ENCODE assay signal across 21 cellular contexts in genomic region chr1:9316512-9316911, GRCh38. TPM values are rescaled to one million over a fixed set of nuclear protein-coding genes. Genes with fewer than 3 reads are reported as not detected.
A peak's percentile ranks its signal among the peaks of the same experiment; 100 is the strongest.
DNase-seq lines count a peak whose midpoint lies in the region; ATAC-seq and TF ChIP-seq lines count a peak whose summit lies in the region.
"Had no signal": no experiment of that assay in that cellular context is flagged by ENCODE, and none has a peak within 500 bp of the region (broad histone marks: within the 10 kb centered on the region; RNA-seq: fewer than 3 reads in every experiment).

No MANE protein-coding gene starts in this region.

- 60 to 90% methylated on average over 3 to 5 of the region's 24 CpGs for WGBS in gastroesophageal sphincter (ENCODE audit: low coverage in 1 of 2), 2 donors
- 96 to 97% methylated on average over 17 to 23 of the region's 24 CpGs for WGBS in thyroid gland, 2 donors
- WGBS in spleen, 5 donors, result 90 to 100% (median 96%) methylated on average over 1 to 24 of the region's 24 CpGs

- no peak for ATAC-seq in activated T-helper 17 cell treated with anti-CD3 and anti-CD28 coated beads, Interleukin-2, amount 50 U/mL, for 72 hours (replicated peaks)
- no peak for ATAC-seq in gastroesophageal sphincter
- ATAC-seq: naive thymus-derived CD8-positive, alpha-beta T cell had no signal

- H3K4me3 ChIP-seq in gastroesophageal sphincter, result no peak overlapping the region
- H3K4me3 ChIP-seq in thyroid gland (replicated peaks in 1 of 3), result no peak overlapping the region
- no peak overlapping the region for H3K4me3 ChIP-seq in spleen
- H3K4me3 ChIP-seq: HAP-1 had no signal

- H3K27ac Mint-ChIP-seq in activated T-cell treated with anti-CD3 and anti-CD28 coated beads, Interleukin-2, amount 50 U/mL, for 24 hours, result peak overlapping the region; percentile 96
- peak overlapping the region; percentile 96 for H3K27ac Mint-ChIP-seq in activated T-helper 17 cell treated with anti-CD3 and anti-CD28 coated beads, Interleukin-2, amount 50 U/mL, for 72 hours

- TF ChIP-seq EP300 in gastroesophageal sphincter (IDR thresholded peaks at IDR 0.05), result no peak

- H3K27ac ChIP-seq in gastroesophageal sphincter (peak overlapping the region in 3 of 4 donors; percentile 71 to 88 (median 80)), thyroid gland (peak overlapping the region; percentile 90 to 93 (median 91)), spleen (no peak overlapping the region)

- no peaks in the 10 kb centered on the region for H3K27me3 ChIP-seq in gastroesophageal sphincter
- H3K27me3 ChIP-seq in thyroid gland, result no peaks in the 10 kb centered on the region
- no peaks in the 10 kb centered on the region for H3K27me3 ChIP-seq in spleen (replicated peaks in 1 of 7)
- H3K27me3 ChIP-seq: ascending aorta had no signal

- DNase-seq in activated T-cell treated with anti-CD3 and anti-CD28 coated beads, Interleukin-2, amount 50 U/mL, for 24 hours, result no peak
- no peak for DNase-seq in activated T-cell treated with anti-CD3 and anti-CD28 coated beads, Interleukin-2, amount 50 U/mL, for 1 hour
- DNase-seq in thyroid gland, result no peak
- DNase-seq in spleen, result no peak
- no peak for DNase-seq in stimulated activated CD8-positive, alpha-beta memory T cell treated with anti-CD3 and anti-CD28 coated beads, Interleukin-4, amount 100 ng/mL, for 48 hours
- DNase-seq in activated CD4-positive, CD25-positive, alpha-beta regulatory T cell treated with anti-CD3 and anti-CD28 coated beads, Interleukin-2, amount 50 U/mL, for 72 hours, result no peak
- DNase-seq: ACHN; DMS153; foreskin fibroblast; GDM1; kidney glomerular epithelial cell; naive thymus-derived CD8-positive, alpha-beta T cell; NCI-H1436; OCI-M1; T-helper 9 cell had no signal

- no peak overlapping the region for H3K4me3 Mint-ChIP-seq in activated T-cell treated with anti-CD3 and anti-CD28 coated beads, Interleukin-2, amount 50 U/mL, for 24 hours
- H3K4me3 Mint-ChIP-seq in activated T-helper 17 cell treated with anti-CD3 and anti-CD28 coated beads, Interleukin-2, amount 50 U/mL, for 72 hours, result peak overlapping the region; percentile 75
- H3K4me3 Mint-ChIP-seq: memory B cell had no signal

- H3K36me3 ChIP-seq in gastroesophageal sphincter, result peaks cover 0 to 12% of the 10 kb centered on the region in 2 donors
- no peaks in the 10 kb centered on the region for H3K36me3 ChIP-seq in thyroid gland
- no peaks in the 10 kb centered on the region for H3K36me3 ChIP-seq in spleen
- H3K36me3 ChIP-seq: HAP-1 had no signal

- TF ChIP-seq POLR2A in gastroesophageal sphincter (IDR thresholded peaks at IDR 0.05) (no peak), thyroid gland (IDR thresholded peaks at IDR 0.05) (no peak), spleen (IDR thresholded peaks at IDR 0.05) (no peak)

- H3K4me1 ChIP-seq in gastroesophageal sphincter (peaks cover 3 to 100% (median 61%) of the 10 kb centered on the region in 3 donors), thyroid gland (peaks cover 90 to 96% of the 10 kb centered on the region in 2 donors), spleen (peaks cover 0 to 44% (median 19%) of the 10 kb centered on the region in 6 donors)
- H3K4me1 ChIP-seq: HAP-1 had no signal

- H3K4me1 Mint-ChIP-seq in activated T-cell treated with anti-CD3 and anti-CD28 coated beads, Interleukin-2, amount 50 U/mL, for 24 hours (ENCODE audit: low read depth), result peaks cover 47% of the 10 kb centered on the region
- H3K4me1 Mint-ChIP-seq in activated T-helper 17 cell treated with anti-CD3 and anti-CD28 coated beads, Interleukin-2, amount 50 U/mL, for 72 hours, result peaks cover 10% of the 10 kb centered on the region

- no peaks in the 10 kb centered on the region for H3K27me3 Mint-ChIP-seq in activated T-cell treated with anti-CD3 and anti-CD28 coated beads, Interleukin-2, amount 50 U/mL, for 24 hours
- no peaks in the 10 kb centered on the region for H3K27me3 Mint-ChIP-seq in activated T-helper 17 cell treated with anti-CD3 and anti-CD28 coated beads, Interleukin-2, amount 50 U/mL, for 72 hours
- H3K27me3 Mint-ChIP-seq: memory B cell; naive thymus-derived CD8-positive, alpha-beta T cell had no signal

- H3K36me3 Mint-ChIP-seq in activated T-cell treated with anti-CD3 and anti-CD28 coated beads, Interleukin-2, amount 50 U/mL, for 24 hours (ENCODE audit: low read depth), result no peaks in the 10 kb centered on the region
- H3K36me3 Mint-ChIP-seq in activated T-helper 17 cell treated with anti-CD3 and anti-CD28 coated beads, Interleukin-2, amount 50 U/mL, for 72 hours (ENCODE audit: low read depth), result peaks cover 7% of the 10 kb centered on the region
- H3K36me3 Mint-ChIP-seq: memory B cell; naive thymus-derived CD8-positive, alpha-beta T cell had no signal

- intact Hi-C loops in thyroid gland (cut with DNase I), result no loop called here
- intact Hi-C loops in spleen (cut with DNase I; ENCODE audit: low total_unique reads), result no loop called here

- H3K9me3 ChIP-seq in gastroesophageal sphincter (no peaks in the 10 kb centered on the region), thyroid gland (no peaks in the 10 kb centered on the region), spleen (no peaks in the 10 kb centered on the region)
- H3K9me3 ChIP-seq: ascending aorta, HAP-1 had no signal

- H3K9me3 Mint-ChIP-seq in activated T-cell treated with anti-CD3 and anti-CD28 coated beads, Interleukin-2, amount 50 U/mL, for 24 hours, result no peaks in the 10 kb centered on the region
- H3K9me3 Mint-ChIP-seq in activated T-helper 17 cell treated with anti-CD3 and anti-CD28 coated beads, Interleukin-2, amount 50 U/mL, for 72 hours, result no peaks in the 10 kb centered on the region
- H3K9me3 Mint-ChIP-seq: memory B cell; naive thymus-derived CD8-positive, alpha-beta T cell; stimulated activated naive CD8-positive, alpha-beta T cell treated with anti-CD3 and anti-CD28 coated beads, Interleukin-15, amount 100 ng/mL, for 72 hours had no signal

- no peak for TF ChIP-seq CTCF in gastroesophageal sphincter (IDR thresholded peaks at IDR 0.05)
- TF ChIP-seq CTCF in thyroid gland (IDR thresholded peaks at IDR 0.05), result no peak
- TF ChIP-seq CTCF in spleen (IDR thresholded peaks at IDR 0.05 in 8 of 11, conservative IDR thresholded peaks at IDR 0.05 in 3 of 11), result no peak

RNA-seq across cellular contexts. Expression of gene SPSB1, which starts 23.8 kb away (rescaled TPM):
- 10 to 100 TPM in 1 of 2 donors, 1 to 10 TPM in 1; 8.1 to 14.4 TPM for total RNA-seq in activated T-helper 17 cell treated with anti-CD3 and anti-CD28 coated beads, Interleukin-2, amount 50 U/mL, for 72 hours
- 100 to 1,000 TPM in 2 of 4 donors, 10 to 100 TPM in 2; 56.3 to 111 (median 99.5) TPM for total RNA-seq in gastroesophageal sphincter
- total RNA-seq in thyroid gland, result 10 to 100 TPM; 30.5 to 65.0 (median 36.2) TPM
- total RNA-seq in spleen, result 1 to 10 TPM; 2.4 to 7.9 (median 5.3) TPM
- 1 to 10 TPM; 1.3 to 3.4 (median 2.7) TPM for polyA plus RNA-seq in spleen

Comparison
In these comparisons a context has a peak if more than half of its experiments do, and no peak if none do; other contexts are left out.
1. H3K27ac ChIP-seq: peak in gastroesophageal sphincter (3 of 4) and thyroid gland (3 of 3); none in spleen (0 of 8).